Comparison of ENCODE assay signal across 10 cellular contexts in the genomic region with DNA sequence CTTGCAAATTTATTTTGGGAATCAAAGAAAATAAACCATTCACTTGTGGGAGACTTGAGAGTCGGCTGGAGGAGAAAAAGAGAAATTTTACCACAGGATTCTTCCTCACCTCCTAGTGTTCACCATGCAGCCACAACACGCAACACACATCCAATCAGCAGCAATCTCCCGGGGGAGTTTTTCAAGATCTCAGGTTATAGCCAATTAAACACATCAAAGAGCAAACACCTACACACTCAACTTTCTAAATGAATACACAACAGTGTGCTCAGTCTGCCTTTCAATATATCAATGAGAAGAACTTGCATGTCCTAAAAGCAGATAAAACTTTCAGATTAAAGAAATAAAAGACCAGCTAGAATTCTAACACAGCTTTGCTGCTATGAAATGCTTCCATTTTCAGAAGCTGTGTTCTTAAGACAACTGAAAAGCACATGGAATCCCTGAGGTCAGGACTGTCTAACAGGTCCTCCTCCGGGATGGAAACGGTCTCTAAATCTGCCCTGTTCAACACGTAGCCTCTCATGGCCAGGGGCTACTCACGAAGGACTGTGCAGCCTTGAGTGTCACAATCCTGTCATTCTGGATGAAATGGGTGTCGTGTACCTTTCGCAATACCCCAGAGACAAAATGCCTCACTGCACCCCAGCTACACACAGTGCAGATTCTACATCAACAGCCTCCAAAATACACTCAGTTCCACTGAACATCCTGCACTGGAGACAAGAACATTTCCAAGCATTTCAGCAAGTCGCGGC.
DNase-seq lines count a peak whose midpoint lies in the region; ATAC-seq and TF ChIP-seq lines count a peak whose summit lies in the region.
"Had no signal": no experiment of that assay in that cellular context is flagged by ENCODE, and none has a peak within 500 bp of the region (broad histone marks: within the 10 kb centered on the region; RNA-seq: fewer than 3 reads in every experiment).

No MANE protein-coding gene starts in this region.

- no peak overlapping the region for H3K4me3 ChIP-seq in spleen
- H3K4me3 ChIP-seq: lung, upper lobe of left lung had no signal

- H3K36me3 Mint-ChIP-seq in glutamatergic neuron (ENCODE audit: unreplicated experiment) = no peaks in the 10 kb centered on the region

- H3K4me1 Mint-ChIP-seq in glutamatergic neuron (ENCODE audit: low read depth, unreplicated experiment) = peaks cover 42% of the 10 kb centered on the region

- H3K27me3 Mint-ChIP-seq in glutamatergic neuron (ENCODE audit: unreplicated experiment) = peaks cover 9% of the 10 kb centered on the region

- H3K27me3 ChIP-seq in spleen (replicated peaks in 1 of 7) = no peaks in the 10 kb centered on the region
- H3K27me3 ChIP-seq: upper lobe of left lung had no signal

- H3K9me3 ChIP-seq in spleen = no peaks in the 10 kb centered on the region
- H3K9me3 ChIP-seq: upper lobe of left lung had no signal

- H3K4me1 ChIP-seq in spleen = peaks cover 0 to 88% (median 26%) of the 10 kb centered on the region in 6 donors

- ATAC-seq in GM18505 (IDR thresholded peaks at IDR 0.05; ENCODE audit: unreplicated experiment) (peak; percentile 68), GM19463 (IDR thresholded peaks at IDR 0.05; ENCODE audit: unreplicated experiment) (peak; percentile 86), HG03442 (IDR thresholded peaks at IDR 0.05; ENCODE audit: unreplicated experiment) (peak; percentile 83)

- H3K36me3 ChIP-seq in spleen = peaks cover 0 to 8% (median 0%) of the 10 kb centered on the region in 6 donors
- H3K36me3 ChIP-seq: upper lobe of left lung had no signal

- DNase-seq in glutamatergic neuron = no peak
- no peak for DNase-seq in spleen
- no peak for DNase-seq in UCSD-AML1 (lab: John Stamatoyannopoulos, UW; ENCODE audit: unreplicated experiment)
- no peak for DNase-seq in NCI-H146 (lab: John Stamatoyannopoulos, UW)
- DNase-seq: NCI-H2107, upper lobe of left lung had no signal

- H3K4me3 Mint-ChIP-seq in glutamatergic neuron (ENCODE audit: unreplicated experiment) = peak overlapping the region; percentile 11

- peaks cover 15% of the 10 kb centered on the region for H3K9me3 Mint-ChIP-seq in glutamatergic neuron (ENCODE audit: unreplicated experiment)

- 60 to 85% (median 71%) methylated on average over 11 of the region's 11 CpGs for WGBS in spleen, 5 donors

- intact Hi-C loops in spleen (cut with DNase I; ENCODE audit: low total_unique reads) = no loop called here

- H3K27ac ChIP-seq in spleen = peak overlapping the region in 3 of 8 donors; percentile 1 to 51 (median 32)
- H3K27ac ChIP-seq: upper lobe of left lung had no signal

- TF ChIP-seq POLR2A in GM18505 (IDR thresholded peaks at IDR 0.05; ENCODE audit: borderline replicate concordance, extremely low read depth, insufficient read depth, insufficient read length) = no peak
- no peak for TF ChIP-seq POLR2A in spleen (IDR thresholded peaks at IDR 0.05)

- peak overlapping the region; percentile 36 for H3K27ac Mint-ChIP-seq in glutamatergic neuron (ENCODE audit: unreplicated experiment)

- no peak for TF ChIP-seq CTCF in glutamatergic neuron (IDR thresholded peaks at IDR 0.05; ENCODE audit: partially characterized antibody, unreplicated experiment)
- no peak for TF ChIP-seq CTCF in spleen (IDR thresholded peaks at IDR 0.05 in 8 of 11, conservative IDR thresholded peaks at IDR 0.05 in 3 of 11)
